Comparison of ENCODE assay signal across 14 cellular contexts in the genomic region with DNA sequence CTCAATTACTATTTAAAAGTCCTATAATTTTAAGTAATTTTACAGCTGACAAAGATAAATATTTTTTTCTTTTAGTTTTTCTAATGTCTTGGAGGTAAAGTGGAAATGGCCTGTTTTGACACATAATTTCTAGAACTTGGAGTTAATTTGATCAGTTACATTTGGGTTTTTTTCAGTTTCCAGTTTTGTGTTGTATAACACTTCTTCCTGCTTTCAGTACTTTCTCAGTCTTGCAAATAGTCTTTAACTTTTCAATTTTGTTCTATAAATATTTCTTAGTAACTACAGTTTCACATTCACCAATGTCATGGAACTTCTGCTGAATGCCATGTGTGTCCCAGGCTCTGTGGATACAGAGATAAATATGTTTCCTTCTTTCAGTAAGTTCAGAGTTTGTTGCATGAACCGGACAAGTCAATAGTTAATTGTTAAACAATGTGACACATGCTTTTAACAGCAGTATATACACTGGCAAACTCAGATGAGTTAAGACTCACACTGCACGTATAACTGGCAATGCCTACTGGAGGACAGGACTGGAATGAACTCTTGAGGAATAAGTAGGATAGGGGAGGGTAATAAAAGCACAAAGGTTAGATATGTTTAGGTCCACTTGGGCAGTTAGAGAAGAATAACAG. TPM values are rescaled to one million over a fixed set of nuclear protein-coding genes. Genes with fewer than 3 reads are reported as not detected.
DNase-seq lines count a peak whose midpoint lies in the region; ATAC-seq and FAIRE-seq lines count a peak whose summit lies in the region.
"Had no signal": no experiment of that assay in that cellular context is flagged by ENCODE, and none has a peak within 500 bp of the region (broad histone marks: within the 10 kb centered on the region; RNA-seq: fewer than 3 reads in every experiment).

No MANE protein-coding gene starts in this region.

- H3K9me3 ChIP-seq in small intestine (ENCODE audit: control insufficient read depth, low read depth): no peaks in the 10 kb centered on the region
- H3K9me3 ChIP-seq: heart right ventricle, thyroid gland had no signal

- no peaks in the 10 kb centered on the region for H3K36me3 ChIP-seq in small intestine (ENCODE audit: control insufficient read depth in 2 of 2, insufficient read depth in 2 of 2, low read length in 2 of 2)
- H3K36me3 ChIP-seq: heart right ventricle, thyroid gland had no signal

- no peaks in the 10 kb centered on the region for H3K27me3 ChIP-seq in small intestine (ENCODE audit: control insufficient read depth in 2 of 2, insufficient read depth in 2 of 2, low read length in 2 of 2)
- H3K27me3 ChIP-seq: heart right ventricle, thyroid gland had no signal

- peaks cover 10% of the 10 kb centered on the region for H3K36me3 Mint-ChIP-seq in activated T-helper 17 cell treated with anti-CD3 and anti-CD28 coated beads, Interleukin-2, amount 50 U/mL, for 72 hours (ENCODE audit: low read depth)

- 8 to 26% (median 24%) methylated on average over 2 of the region's 2 CpGs for WGBS in small intestine, 3 donors

- peak; percentile 90 for FAIRE-seq in small intestine (lab: Jason Lieb, UNC)

- no peak overlapping the region for H3K4me3 ChIP-seq in small intestine (ENCODE audit: low read depth in 1 of 2, low read length in 2 of 2)
- H3K4me3 ChIP-seq: thyroid gland had no signal

- H3K27ac Mint-ChIP-seq in activated T-helper 17 cell treated with anti-CD3 and anti-CD28 coated beads, Interleukin-2, amount 50 U/mL, for 72 hours: peak overlapping the region; percentile 14
- H3K27ac Mint-ChIP-seq: T-helper 1 cell treated with Interleukin-12 subunit alpha and Interleukin-12 subunit beta and Interleukin-4 antibody, amounts not matched to agents 30 μg/mL and 1 μg/mL, for 36 hours had no signal

- no peaks in the 10 kb centered on the region for H3K9me3 Mint-ChIP-seq in activated T-helper 17 cell treated with anti-CD3 and anti-CD28 coated beads, Interleukin-2, amount 50 U/mL, for 72 hours
- H3K9me3 Mint-ChIP-seq: naive thymus-derived CD8-positive, alpha-beta T cell; T-helper 1 cell treated with Interleukin-12 subunit alpha and Interleukin-12 subunit beta and Interleukin-4 antibody, amounts not matched to agents 30 μg/mL and 1 μg/mL, for 36 hours had no signal

- H3K4me1 ChIP-seq in small intestine (ENCODE audit: control insufficient read depth in 2 of 2, insufficient read depth in 1 of 2, low read depth in 1 of 2, low read length in 1 of 2): peaks cover 0 to 4% of the 10 kb centered on the region in 2 donors

- DNase-seq in NOMO-1 treated with DMSO at 0.1 percent for 48 hours (lab: John Stamatoyannopoulos, UW; ENCODE audit: unreplicated experiment) (peak; percentile 12), NOMO-1 treated with dmso at 0.1 percent for 144 hours (lab: John Stamatoyannopoulos, UW; ENCODE audit: unreplicated experiment) (no peak), small intestine (peak; percentile 87), DMS114 treated with DMSO at 0.1 percent for 48 hours (lab: John Stamatoyannopoulos, UW; ENCODE audit: unreplicated experiment) (no peak), NCI-H345 treated with DMSO at 0.1 percent for 48 hours (lab: John Stamatoyannopoulos, UW; ENCODE audit: unreplicated experiment) (no peak), COLO829 (ENCODE audit: low spot score) (no peak)
- DNase-seq: cortex of kidney; heart right ventricle; naive thymus-derived CD8-positive, alpha-beta T cell; NCI-H446 treated with DMSO at 0.1 percent for 48 hours; thyroid gland had no signal

- no peak overlapping the region for H3K27ac ChIP-seq in small intestine (ENCODE audit: low read depth in 1 of 2, low read length in 1 of 2)
- H3K27ac ChIP-seq: thyroid gland had no signal

- H3K27me3 Mint-ChIP-seq in activated T-helper 17 cell treated with anti-CD3 and anti-CD28 coated beads, Interleukin-2, amount 50 U/mL, for 72 hours: no peaks in the 10 kb centered on the region
- H3K27me3 Mint-ChIP-seq: naive thymus-derived CD8-positive, alpha-beta T cell had no signal

- H3K4me3 Mint-ChIP-seq in activated T-helper 17 cell treated with anti-CD3 and anti-CD28 coated beads, Interleukin-2, amount 50 U/mL, for 72 hours: peak overlapping the region; percentile 20
- H3K4me3 Mint-ChIP-seq: T-helper 1 cell treated with Interleukin-12 subunit alpha and Interleukin-12 subunit beta and Interleukin-4 antibody, amounts not matched to agents 30 μg/mL and 1 μg/mL, for 36 hours had no signal

- peaks cover 18% of the 10 kb centered on the region for H3K4me1 Mint-ChIP-seq in activated T-helper 17 cell treated with anti-CD3 and anti-CD28 coated beads, Interleukin-2, amount 50 U/mL, for 72 hours

- ATAC-seq in HG03097 (IDR thresholded peaks at IDR 0.05; ENCODE audit: low FRiP score, unreplicated experiment): peak; percentile 22
- ATAC-seq in activated T-helper 17 cell treated with anti-CD3 and anti-CD28 coated beads, Interleukin-2, amount 50 U/mL, for 72 hours (replicated peaks): no peak
- ATAC-seq: heart right ventricle; naive thymus-derived CD8-positive, alpha-beta T cell had no signal

RNA-seq across cellular contexts. Expression of gene SHOC2, which starts 4.6 kb away (rescaled TPM):
- total RNA-seq in activated T-helper 17 cell treated with anti-CD3 and anti-CD28 coated beads, Interleukin-2, amount 50 U/mL, for 72 hours: 10 to 100 TPM; 38.3 to 39.6 TPM
- 10 to 100 TPM; 17.8 to 27.3 (median 23.2) TPM for polyA plus RNA-seq in small intestine

RNA-seq across cellular contexts. Expression of gene BBIP1, which starts 5.0 kb away (rescaled TPM):
- 10 to 100 TPM; 24.1 to 40.0 TPM for total RNA-seq in activated T-helper 17 cell treated with anti-CD3 and anti-CD28 coated beads, Interleukin-2, amount 50 U/mL, for 72 hours
- 10 to 100 TPM; 10.7 to 19.0 (median 15.9) TPM for polyA plus RNA-seq in small intestine

RNA-seq across cellular contexts. Expression of gene PDCD4, which starts 52.2 kb away (rescaled TPM):
- 100 to 1,000 TPM in 1 of 2 donors, 10 to 100 TPM in 1; 59.0 to 140 TPM for total RNA-seq in activated T-helper 17 cell treated with anti-CD3 and anti-CD28 coated beads, Interleukin-2, amount 50 U/mL, for 72 hours
- 100 to 1,000 TPM; 111 to 309 (median 124) TPM for polyA plus RNA-seq in small intestine

Comparison
In these comparisons a context has a peak if more than half of its experiments do, and no peak if none do; other contexts are left out.
1. DNase-seq: peak in NOMO-1 treated with DMSO at 0.1 percent for 48 hours (single experiment) and small intestine (single experiment); none in NOMO-1 treated with dmso at 0.1 percent for 144 hours (single experiment), DMS114 treated with DMSO at 0.1 percent for 48 hours (single experiment), NCI-H345 treated with DMSO at 0.1 percent for 48 hours (single experiment) and COLO829 (single experiment).